9 cellular contexts compared by ENCODE assay signal in the genomic region with DNA sequence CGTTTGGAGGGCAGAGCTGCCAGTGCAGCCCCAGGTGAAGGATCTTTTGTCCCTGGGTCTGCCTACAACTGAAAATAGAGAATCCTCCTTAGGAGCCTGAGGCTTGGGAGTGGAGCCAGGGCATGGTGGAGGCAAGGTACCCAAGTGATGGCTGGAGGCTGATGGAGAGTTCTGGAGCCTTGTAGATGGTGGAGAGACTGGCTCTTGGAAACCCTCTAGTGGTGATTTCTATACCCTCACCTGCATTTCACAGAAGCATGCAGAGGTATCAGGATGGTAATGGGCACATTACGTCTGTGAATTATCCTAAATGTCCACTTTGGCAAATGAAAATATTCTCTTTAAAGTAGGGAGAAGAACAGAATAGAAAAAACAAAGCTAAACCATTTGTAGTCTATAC. TPM values are rescaled to one million over a fixed set of nuclear protein-coding genes. Genes with fewer than 3 reads are reported as not detected.
A peak's percentile ranks its signal among the peaks of the same experiment; 100 is the strongest.
DNase-seq lines count a peak whose midpoint lies in the region; ATAC-seq, FAIRE-seq and TF ChIP-seq lines count a peak whose summit lies in the region.
"Had no signal": no experiment of that assay in that cellular context is flagged by ENCODE, and none has a peak within 500 bp of the region (broad histone marks: within the 10 kb centered on the region; RNA-seq: fewer than 3 reads in every experiment).

No MANE protein-coding gene starts in this region.

- H3K4me3 ChIP-seq in left ventricle myocardium inferior (no peak overlapping the region), right atrium auricular region (no peak overlapping the region)

- H3K4me1 ChIP-seq in left ventricle myocardium inferior (no peaks in the 10 kb centered on the region), right atrium auricular region (no peaks in the 10 kb centered on the region)

- H3K27me3 ChIP-seq in left ventricle myocardium inferior (ENCODE audit: low read depth) (no peaks in the 10 kb centered on the region), right atrium auricular region (no peaks in the 10 kb centered on the region)

- ATAC-seq in HG02763 (IDR thresholded peaks at IDR 0.05; ENCODE audit: unreplicated experiment) = peak; percentile 67

- no peak for FAIRE-seq in RCC 7860 (lab: Jason Lieb, UNC)

- H3K9me3 ChIP-seq in left ventricle myocardium inferior (replicated peaks) (no peaks in the 10 kb centered on the region), right atrium auricular region (no peaks in the 10 kb centered on the region)

- DNase-seq in left ventricle myocardium inferior (no peak), right atrium auricular region (ENCODE audit: low spot score) (no peak), RCC 7860 (ENCODE audit: low spot score) (peak; percentile 8), kidney glomerular epithelial cell (lab: John Stamatoyannopoulos, UW) (peak; percentile 25), cerebellum (ENCODE audit: low spot score) (no peak), RKO (ENCODE audit: low spot score) (no peak)
- DNase-seq in activated CD4-positive, alpha-beta T cell treated with anti-CD3 and anti-CD28 coated beads for 1 hour = no peak

- intact Hi-C loops in left ventricle myocardium inferior (cut with micrococcal nuclease) = no loop called here

- H3K36me3 ChIP-seq in left ventricle myocardium inferior (no peaks in the 10 kb centered on the region), right atrium auricular region (no peaks in the 10 kb centered on the region)

- TF ChIP-seq CTCF in left ventricle myocardium inferior (IDR thresholded peaks at IDR 0.05; ENCODE audit: borderline replicate concordance) = peak; percentile 49
- peak in 1 of 2 donors; percentile 36 for TF ChIP-seq CTCF in right atrium auricular region (IDR thresholded peaks at IDR 0.05)

- H3K27ac ChIP-seq in left ventricle myocardium inferior (replicated peaks) = no peak overlapping the region
- no peak overlapping the region for H3K27ac ChIP-seq in right atrium auricular region

RNA-seq across cellular contexts. Expression of gene INSC, which starts 44.4 kb away (rescaled TPM):
- total RNA-seq in left ventricle myocardium inferior = 0.25 TPM
- total RNA-seq in right atrium auricular region = 1 to 10 TPM in 1 of 2 donors, not detected in 1; 1.0 TPM
- total RNA-seq in cerebellum = 0.36 TPM
- total RNA-seq: dermis microvascular lymphatic vessel endothelial cell had no signal

Comparison
In these comparisons a context has a peak if more than half of its experiments do, and no peak if none do; other contexts are left out.
1. DNase-seq: peak in RCC 7860 (single experiment) and kidney glomerular epithelial cell (single experiment); none in left ventricle myocardium inferior (single experiment), right atrium auricular region (single experiment), cerebellum (single experiment), activated CD4-positive, alpha-beta T cell treated with anti-CD3 and anti-CD28 coated beads for 1 hour (single experiment) and RKO (single experiment).